ENCODE assay signal across 14 cellular contexts in genomic region chr10:16893664-16894063, GRCh38.
DNase-seq lines count a peak whose midpoint lies in the region; ATAC-seq and TF ChIP-seq lines count a peak whose summit lies in the region.
"Had no signal": no experiment of that assay in that cellular context is flagged by ENCODE, and none has a peak within 500 bp of the region (broad histone marks: within the 10 kb centered on the region; RNA-seq: fewer than 3 reads in every experiment).

No MANE protein-coding gene starts in this region.

- H3K27ac ChIP-seq in RWPE2 (ENCODE audit: poor library complexity, severe bottlenecking), result no peak overlapping the region
- H3K27ac ChIP-seq in lower lobe of right lung, result no peak overlapping the region
- H3K27ac ChIP-seq: GM23248 had no signal

- H3K9me3 ChIP-seq in RWPE2 (ENCODE audit: severe bottlenecking) (no peaks in the 10 kb centered on the region), lower lobe of right lung (no peaks in the 10 kb centered on the region)

- intact Hi-C loops in lower lobe of right lung (cut with DNase I), result no loop called here

- ATAC-seq in RWPE2 (ENCODE audit: low read depth), result peak; percentile 11; the same call in 2 of the 3 replicates
- peak; percentile 8 to 71 for ATAC-seq in lower lobe of right lung
- ATAC-seq in GM19452 (IDR thresholded peaks at IDR 0.05; ENCODE audit: unreplicated experiment), result no peak
- ATAC-seq in HG03139 (IDR thresholded peaks at IDR 0.05; ENCODE audit: unreplicated experiment), result no peak

- no peaks in the 10 kb centered on the region for H3K27me3 ChIP-seq in RWPE2 (ENCODE audit: insufficient read depth, poor library complexity, severe bottlenecking)
- no peaks in the 10 kb centered on the region for H3K27me3 ChIP-seq in lower lobe of right lung (ENCODE audit: low read depth)

- H3K36me3 ChIP-seq in RWPE2 (ENCODE audit: low read depth) (no peaks in the 10 kb centered on the region), lower lobe of right lung (no peaks in the 10 kb centered on the region)

- TF ChIP-seq CTCF in RWPE2 (IDR thresholded peaks at IDR 0.05; ENCODE audit: poor library complexity, severe bottlenecking) (no peak), lower lobe of right lung (IDR thresholded peaks at IDR 0.05) (no peak)

- H3K4me1 ChIP-seq in RWPE2 (ENCODE audit: insufficient read depth, poor library complexity, severe bottlenecking) (peaks cover 15% of the 10 kb centered on the region), lower lobe of right lung (peaks cover 19% of the 10 kb centered on the region)

- H3K4me3 ChIP-seq in RWPE2 (ENCODE audit: severe bottlenecking) (no peak overlapping the region), lower lobe of right lung (no peak overlapping the region)
- H3K4me3 ChIP-seq: GM23248 had no signal

- DNase-seq in NCI-H510A treated with DMSO at 0.1 percent for 48 hours (lab: John Stamatoyannopoulos, UW), result peak; percentile 48
- DNase-seq in NCI-H510A (lab: John Stamatoyannopoulos, UW), result no peak
- DNase-seq in NCI-H2029 (lab: John Stamatoyannopoulos, UW), result peak; percentile 39
- no peak for DNase-seq in RWPE2 (ENCODE audit: low spot score)
- no peak for DNase-seq in lower lobe of right lung
- no peak for DNase-seq in Kasumi-1 (lab: John Stamatoyannopoulos, UW)
- DNase-seq: COR-L47, DMS79 treated with DMSO at 0.1 percent for 48 hours, GM23248, NCI-H1105, NCI-H187 treated with DMSO at 0.1 percent for 48 hours, NCI-H82 had no signal

Comparison
In these comparisons a context has a peak if more than half of its experiments do, and no peak if none do; other contexts are left out.
1. DNase-seq: peak in NCI-H510A treated with DMSO at 0.1 percent for 48 hours (single experiment) and NCI-H2029 (single experiment); none in NCI-H510A (single experiment), RWPE2 (single experiment), lower lobe of right lung (single experiment) and Kasumi-1 (0 of 2).
2. ATAC-seq: peak in RWPE2 (single experiment) and lower lobe of right lung (2 of 2); none in GM19452 (single experiment) and HG03139 (single experiment).